Comparison of ENCODE assay signal across 38 cellular contexts in the genomic region with DNA sequence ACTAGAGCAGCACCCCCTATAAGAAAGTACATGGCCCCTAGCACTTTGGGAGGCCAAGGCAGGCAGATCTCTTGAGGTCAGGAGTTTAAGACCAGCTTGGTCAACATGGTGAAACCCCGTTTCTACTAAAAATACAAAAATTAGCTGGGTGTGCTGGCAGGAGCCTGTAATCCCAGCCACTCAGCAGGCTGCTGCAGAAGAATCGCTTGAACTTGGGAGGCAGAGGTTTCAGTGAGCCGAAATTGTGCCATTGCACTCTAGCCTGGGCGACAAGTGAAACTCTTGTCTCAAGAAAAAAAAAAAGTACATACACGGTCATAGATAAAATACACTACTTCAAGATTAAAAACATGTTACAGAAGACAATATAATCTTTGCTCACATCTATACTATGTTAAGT.
"Had no signal": no experiment of that assay in that cellular context is flagged by ENCODE, and none has a peak within 500 bp of the region (broad histone marks: within the 10 kb centered on the region; RNA-seq: fewer than 3 reads in every experiment).

No MANE protein-coding gene starts in this region.

- H3K36me3 ChIP-seq: ascending aorta, cardiac muscle cell, WERI-Rb-1 had no signal

- ATAC-seq: activated CD4-positive, alpha-beta T cell treated with anti-CD3 and anti-CD28 coated beads for 36 hours; activated CD4-positive, CD25-positive, alpha-beta regulatory T cell treated with anti-CD3 and anti-CD28 coated beads, Interleukin-2, amount 50 U/mL, for 24 hours; activated CD8-positive, alpha-beta memory T cell treated with anti-CD3 and anti-CD28 coated beads, Interleukin-2, amount 10 ng/mL, durations not matched to agents 7 days and 5 days; activated CD8-positive, alpha-beta T cell treated with anti-CD3 and anti-CD28 coated beads, Interleukin-2, amount 10 ng/mL, durations not matched to agents 7 days and 5 days; activated naive CD8-positive, alpha-beta T cell treated with anti-CD3 and anti-CD28 coated beads, Interleukin-2, amount 50 U/mL, for 24 hours; WTC11 had no signal

- H3K9me3 ChIP-seq: ascending aorta had no signal

- H3K27me3 Mint-ChIP-seq: activated CD4-positive, alpha-beta memory T cell treated with anti-CD3 and anti-CD28 coated beads, Interleukin-2, amount 10 ng/mL, durations not matched to agents 7 days and 5 days; activated CD4-positive, alpha-beta T cell treated with anti-CD3 and anti-CD28 coated beads for 36 hours; activated CD4-positive, alpha-beta T cell treated with anti-CD3 and anti-CD28 coated beads, Interleukin-2, amount 10 ng/mL, durations not matched to agents 7 days and 5 days; activated naive CD4-positive, alpha-beta T cell treated with anti-CD3 and anti-CD28 coated beads, Interleukin-2, amount 10 ng/mL, durations not matched to agents 7 days and 5 days; activated naive CD4-positive, alpha-beta T cell treated with anti-CD3 and anti-CD28 coated beads, Interleukin-2, amount 50 U/mL, for 24 hours; activated naive CD8-positive, alpha-beta T cell; activated T-cell treated with anti-CD3 and anti-CD28 coated beads, Interleukin-2, amount 50 U/mL, for 24 hours; brain had no signal

- H3K27ac Mint-ChIP-seq: activated CD4-positive, alpha-beta memory T cell treated with anti-CD3 and anti-CD28 coated beads, Interleukin-2, amount 10 ng/mL, durations not matched to agents 7 days and 5 days; activated CD4-positive, alpha-beta T cell treated with anti-CD3 and anti-CD28 coated beads for 36 hours; activated CD4-positive, alpha-beta T cell treated with anti-CD3 and anti-CD28 coated beads, Interleukin-2, amount 10 ng/mL, durations not matched to agents 7 days and 5 days; activated CD8-positive, alpha-beta memory T cell treated with anti-CD3 and anti-CD28 coated beads, Interleukin-2, amount 10 ng/mL, durations not matched to agents 7 days and 5 days; activated CD8-positive, alpha-beta T cell treated with anti-CD3 and anti-CD28 coated beads, Interleukin-2, amount 10 ng/mL, durations not matched to agents 7 days and 5 days; activated naive CD4-positive, alpha-beta T cell treated with anti-CD3 and anti-CD28 coated beads, Interleukin-2, amount 10 ng/mL, durations not matched to agents 7 days and 5 days; activated naive CD4-positive, alpha-beta T cell treated with anti-CD3 and anti-CD28 coated beads, Interleukin-2, amount 50 U/mL, for 24 hours; activated naive CD8-positive, alpha-beta T cell; activated naive CD8-positive, alpha-beta T cell treated with anti-CD3 and anti-CD28 coated beads, Interleukin-2, amount 10 ng/mL, durations not matched to agents 7 days and 5 days; activated naive CD8-positive, alpha-beta T cell treated with anti-CD3 and anti-CD28 coated beads, Interleukin-2, amount 50 U/mL, for 24 hours; activated T-cell treated with anti-CD3 and anti-CD28 coated beads, Interleukin-2, amount 50 U/mL, for 24 hours; activated T-helper 2 cell treated with anti-CD3 and anti-CD28 coated beads, Interferon-gamma antibody, Interleukin-2, Interleukin-4, amounts not matched to agents 10 μg/mL and 5 μg/mL and 100 μg/mL, durations not matched to agents 14 hours and 24 hours and 36 hours; T-helper 1 cell treated with Interleukin-12 subunit alpha and Interleukin-12 subunit beta and Interleukin-4 antibody, amounts not matched to agents 30 μg/mL and 1 μg/mL, for 36 hours; T-helper 2 cell treated with Interferon-gamma antibody and Interleukin-4, amounts not matched to agents 5 μg/mL and 100 μg/mL, for 36 hours; WTC11 had no signal

- H3K27ac ChIP-seq: ascending aorta, cardiac muscle cell, WERI-Rb-1 had no signal

- H3K4me3 Mint-ChIP-seq: activated CD4-positive, alpha-beta memory T cell treated with anti-CD3 and anti-CD28 coated beads, Interleukin-2, amount 10 ng/mL, durations not matched to agents 7 days and 5 days; activated CD4-positive, alpha-beta T cell treated with anti-CD3 and anti-CD28 coated beads for 36 hours; activated CD4-positive, alpha-beta T cell treated with anti-CD3 and anti-CD28 coated beads, Interleukin-2, amount 10 ng/mL, durations not matched to agents 7 days and 5 days; activated CD8-positive, alpha-beta memory T cell treated with anti-CD3 and anti-CD28 coated beads, Interleukin-2, amount 10 ng/mL, durations not matched to agents 7 days and 5 days; activated CD8-positive, alpha-beta T cell treated with anti-CD3 and anti-CD28 coated beads, Interleukin-2, amount 10 ng/mL, durations not matched to agents 7 days and 5 days; activated naive CD4-positive, alpha-beta T cell treated with anti-CD3 and anti-CD28 coated beads, Interleukin-2, amount 10 ng/mL, durations not matched to agents 7 days and 5 days; activated naive CD4-positive, alpha-beta T cell treated with anti-CD3 and anti-CD28 coated beads, Interleukin-2, amount 50 U/mL, for 24 hours; activated naive CD8-positive, alpha-beta T cell; activated naive CD8-positive, alpha-beta T cell treated with anti-CD3 and anti-CD28 coated beads, Interleukin-2, amount 10 ng/mL, durations not matched to agents 7 days and 5 days; activated naive CD8-positive, alpha-beta T cell treated with anti-CD3 and anti-CD28 coated beads, Interleukin-2, amount 50 U/mL, for 24 hours; activated T-cell treated with anti-CD3 and anti-CD28 coated beads, Interleukin-2, amount 50 U/mL, for 24 hours; brain; central memory CD8-positive, alpha-beta T cell; T-helper 1 cell treated with Interleukin-12 subunit alpha and Interleukin-12 subunit beta and Interleukin-4 antibody, amounts not matched to agents 30 μg/mL and 1 μg/mL, for 36 hours; T-helper 2 cell treated with Interferon-gamma antibody and Interleukin-4, amounts not matched to agents 5 μg/mL and 100 μg/mL, for 36 hours; WTC11 had no signal

- H3K9me3 Mint-ChIP-seq: activated CD4-positive, alpha-beta memory T cell treated with anti-CD3 and anti-CD28 coated beads, Interleukin-2, amount 10 ng/mL, durations not matched to agents 7 days and 5 days; activated CD4-positive, alpha-beta T cell treated with anti-CD3 and anti-CD28 coated beads, Interleukin-2, amount 10 ng/mL, durations not matched to agents 7 days and 5 days; activated naive CD4-positive, alpha-beta T cell treated with anti-CD3 and anti-CD28 coated beads, Interleukin-2, amount 10 ng/mL, durations not matched to agents 7 days and 5 days; activated naive CD4-positive, alpha-beta T cell treated with anti-CD3 and anti-CD28 coated beads, Interleukin-2, amount 50 U/mL, for 24 hours; activated naive CD8-positive, alpha-beta T cell treated with anti-CD3 and anti-CD28 coated beads, Interleukin-2, amount 10 ng/mL, durations not matched to agents 7 days and 5 days; activated naive CD8-positive, alpha-beta T cell treated with anti-CD3 and anti-CD28 coated beads, Interleukin-2, amount 50 U/mL, for 24 hours; activated T-cell treated with anti-CD3 and anti-CD28 coated beads, Interleukin-2, amount 50 U/mL, for 24 hours; activated T-helper 2 cell treated with anti-CD3 and anti-CD28 coated beads, Interferon-gamma antibody, Interleukin-2, Interleukin-4, amounts not matched to agents 10 μg/mL and 5 μg/mL and 100 μg/mL, durations not matched to agents 14 hours and 24 hours and 36 hours; brain; central memory CD8-positive, alpha-beta T cell; T-helper 1 cell treated with Interleukin-12 subunit alpha and Interleukin-12 subunit beta and Interleukin-4 antibody, amounts not matched to agents 30 μg/mL and 1 μg/mL, for 36 hours; T-helper 2 cell treated with Interferon-gamma antibody and Interleukin-4, amounts not matched to agents 5 μg/mL and 100 μg/mL, for 36 hours; WTC11 had no signal

- H3K27me3 ChIP-seq: ascending aorta, cardiac muscle cell had no signal

- H3K4me1 Mint-ChIP-seq: activated CD4-positive, alpha-beta memory T cell treated with anti-CD3 and anti-CD28 coated beads, Interleukin-2, amount 10 ng/mL, durations not matched to agents 7 days and 5 days; activated CD4-positive, alpha-beta T cell treated with anti-CD3 and anti-CD28 coated beads for 36 hours; activated CD4-positive, alpha-beta T cell treated with anti-CD3 and anti-CD28 coated beads, Interleukin-2, amount 10 ng/mL, durations not matched to agents 7 days and 5 days; activated CD8-positive, alpha-beta memory T cell treated with anti-CD3 and anti-CD28 coated beads, Interleukin-2, amount 10 ng/mL, durations not matched to agents 7 days and 5 days; activated naive CD4-positive, alpha-beta T cell treated with anti-CD3 and anti-CD28 coated beads, Interleukin-2, amount 10 ng/mL, durations not matched to agents 7 days and 5 days; activated naive CD4-positive, alpha-beta T cell treated with anti-CD3 and anti-CD28 coated beads, Interleukin-2, amount 50 U/mL, for 24 hours; activated naive CD8-positive, alpha-beta T cell treated with anti-CD3 and anti-CD28 coated beads, Interleukin-2, amount 10 ng/mL, durations not matched to agents 7 days and 5 days; activated naive CD8-positive, alpha-beta T cell treated with anti-CD3 and anti-CD28 coated beads, Interleukin-2, amount 50 U/mL, for 24 hours; central memory CD8-positive, alpha-beta T cell; WTC11 had no signal

- DNase-seq: activated CD4-positive, alpha-beta memory T cell treated with anti-CD3 and anti-CD28 coated beads, Interleukin-2, amount 10 ng/mL, durations not matched to agents 7 days and 5 days; activated CD4-positive, alpha-beta T cell treated with anti-CD3 and anti-CD28 coated beads for 1 hour; activated CD4-positive, alpha-beta T cell treated with anti-CD3 and anti-CD28 coated beads for 36 hours; activated CD4-positive, alpha-beta T cell treated with anti-CD3 and anti-CD28 coated beads for 48 hours; activated CD4-positive, alpha-beta T cell treated with anti-CD3 and anti-CD28 coated beads, Interleukin-2, amount 10 ng/mL, durations not matched to agents 7 days and 5 days; activated CD4-positive, alpha-beta T cell treated with anti-CD3 and anti-CD28 coated beads, Interleukin-2, amount 50 U/mL, for 48 hours; activated CD4-positive, CD25-positive, alpha-beta regulatory T cell; activated CD8-positive, alpha-beta memory T cell treated with anti-CD3 and anti-CD28 coated beads for 24 hours; activated CD8-positive, alpha-beta memory T cell treated with anti-CD3 and anti-CD28 coated beads, Interleukin-2, amount 10 ng/mL, durations not matched to agents 7 days and 5 days; activated CD8-positive, alpha-beta memory T cell treated with anti-CD3 and anti-CD28 coated beads, Interleukin-2, amount 50 U/mL, for 48 hours; activated CD8-positive, alpha-beta T cell treated with anti-CD3 and anti-CD28 coated beads, Interleukin-2, amount 10 ng/mL, durations not matched to agents 7 days and 5 days; activated effector memory CD4-positive, alpha-beta T cell treated with Interleukin-2 at 50 U/mL for 16 hours; activated gamma-delta T cell; activated naive CD4-positive, alpha-beta T cell treated with anti-CD3 and anti-CD28 coated beads, Interleukin-2, amount 10 ng/mL, durations not matched to agents 7 days and 5 days; activated naive CD4-positive, alpha-beta T cell treated with Interleukin-2 at 50 U/mL for 16 hours; activated naive CD8-positive, alpha-beta T cell treated with anti-CD3 and anti-CD28 coated beads, Interleukin-2, amount 10 ng/mL, durations not matched to agents 7 days and 5 days; activated naive CD8-positive, alpha-beta T cell treated with anti-CD3 and anti-CD28 coated beads, Interleukin-2, amount 50 U/mL, for 24 hours; activated T-cell treated with anti-CD3 and anti-CD28 coated beads, Interleukin-2, amount 50 U/mL, for 24 hours; activated T-cell treated with anti-CD3 and anti-CD28 coated beads, Interleukin-2, amount 50 U/mL, for 48 hours; amygdala; anterior cingulate cortex; caudate nucleus; cerebellar nuclear complex; T-helper 1 cell; T-helper 2 cell; T-helper 9 cell; WERI-Rb-1 had no signal

- H3K36me3 Mint-ChIP-seq: activated CD8-positive, alpha-beta memory T cell treated with anti-CD3 and anti-CD28 coated beads, Interleukin-2, amount 10 ng/mL, durations not matched to agents 7 days and 5 days; activated naive CD4-positive, alpha-beta T cell treated with anti-CD3 and anti-CD28 coated beads, Interleukin-2, amount 10 ng/mL, durations not matched to agents 7 days and 5 days; activated naive CD8-positive, alpha-beta T cell; activated naive CD8-positive, alpha-beta T cell treated with anti-CD3 and anti-CD28 coated beads, Interleukin-2, amount 10 ng/mL, durations not matched to agents 7 days and 5 days; WTC11 had no signal

- H3K4me1 ChIP-seq: ascending aorta had no signal

- H3K4me3 ChIP-seq: ascending aorta, cardiac muscle cell had no signal
